In the genomic region with DNA sequence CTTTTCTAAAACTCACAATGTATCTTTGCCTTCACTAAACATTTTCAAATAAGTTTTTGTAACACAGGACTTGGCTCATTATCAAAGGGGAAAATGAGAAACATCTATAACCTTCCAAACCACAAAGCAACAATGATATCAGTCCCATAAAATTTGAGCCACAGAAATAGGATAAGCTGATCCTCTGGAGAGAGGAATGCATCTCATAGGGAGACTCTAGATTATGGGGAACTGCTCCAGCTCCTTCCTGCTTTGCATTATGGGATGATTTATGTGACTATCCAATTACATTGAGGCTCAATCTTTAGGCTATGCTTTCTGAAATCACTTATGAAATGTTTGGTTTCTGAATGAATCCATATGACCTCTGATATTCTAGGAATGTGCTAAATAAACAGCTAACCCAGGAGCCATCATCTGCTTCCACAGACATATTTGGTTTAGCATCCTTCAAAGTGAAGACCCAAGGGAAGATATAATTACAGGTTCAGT, we compare ENCODE assay signal across 15 cellular contexts.
A peak's percentile ranks its signal among the peaks of the same experiment; 100 is the strongest.
DNase-seq lines count a peak whose midpoint lies in the region; ATAC-seq and TF ChIP-seq lines count a peak whose summit lies in the region.
"Had no signal": no experiment of that assay in that cellular context is flagged by ENCODE, and none has a peak within 500 bp of the region (broad histone marks: within the 10 kb centered on the region; RNA-seq: fewer than 3 reads in every experiment).

No MANE protein-coding gene starts in this region.

- no TSS peak for BruUV-seq in mammary epithelial cell (replicated peaks; lab: Mats Ljungman, UMichigan)

- no peak overlapping the region for H3K4me2 ChIP-seq in mammary epithelial cell (ENCODE audit: insufficient read depth, low read depth, low read length)
- H3K4me2 ChIP-seq: KMS-11 had no signal

- no peaks in the 10 kb centered on the region for H4K20me1 ChIP-seq in mammary epithelial cell (ENCODE audit: insufficient read depth, low read length)

- peak; percentile 48 for DNase-seq in AG20443 (ENCODE audit: low spot score)
- peak; percentile 20 for DNase-seq in LoVo (ENCODE audit: low spot score)
- peak; percentile 43 for DNase-seq in mammary epithelial cell
- no peak for DNase-seq in mesothelial cell of epicardium (ENCODE audit: low spot score in 2 of 2, unreplicated experiment in 2 of 2)
- no peak for DNase-seq in NOMO-1 treated with dmso at 0.1 percent for 144 hours (lab: John Stamatoyannopoulos, UW; ENCODE audit: unreplicated experiment)
- no peak for DNase-seq in cortex of kidney (lab: John Stamatoyannopoulos, UW)
- no peak for DNase-seq in GM10248 (ENCODE audit: extremely low spot score)
- DNase-seq: adrenal gland; CD8-positive, alpha-beta T cell; H9 had no signal

- POLR2A ChIA-PET in GM10248 (lab: Yijun Ruan, JAX), result no interaction called here

- H3K79me2 ChIP-seq in mammary epithelial cell (ENCODE audit: insufficient read depth, low read length), result no peaks in the 10 kb centered on the region

- intact Hi-C loops in mammary epithelial cell (cut with micrococcal nuclease), result no loop called here

- CTCF ChIA-PET in mammary epithelial cell (lab: Charles Lee; ENCODE audit: low non-redundant PET), result no interaction called here
- CTCF ChIA-PET in GM10248 (lab: Yijun Ruan, JAX), result interaction anchor here (0.8 kb wide), 1 partner anchor 11 kb away, joined by 3 read pairs; no protein-coding TSS in a partner anchor

- peak overlapping the region; percentile 12 for H2AFZ ChIP-seq in mammary epithelial cell (ENCODE audit: low read depth, low read length)

- H3K4me3 Mint-ChIP-seq in mesothelial cell of epicardium, result no peak overlapping the region
- H3K4me3 Mint-ChIP-seq: CD8-positive, alpha-beta T cell; H9; neural crest cell; stimulated activated effector memory CD8-positive, alpha-beta T cell treated with anti-CD3 and anti-CD28 coated beads, Interleukin-12 subunit alpha, Interleukin-12 subunit beta, amount 100 ng/mL, for 72 hours had no signal

- peak overlapping the region; percentile 78 for H3K27ac Mint-ChIP-seq in mesothelial cell of epicardium
- H3K27ac Mint-ChIP-seq: H9; stimulated activated effector memory CD8-positive, alpha-beta T cell treated with anti-CD3 and anti-CD28 coated beads, Interleukin-12 subunit alpha, Interleukin-12 subunit beta, amount 100 ng/mL, for 72 hours had no signal

- no peak overlapping the region for H3K9ac ChIP-seq in mammary epithelial cell (ENCODE audit: insufficient read depth, low read length)
- H3K9ac ChIP-seq: KMS-11 had no signal

- H3K9me3 Mint-ChIP-seq in mesothelial cell of epicardium, result no peaks in the 10 kb centered on the region
- H3K9me3 Mint-ChIP-seq: CD8-positive, alpha-beta T cell; H9; neural crest cell; stimulated activated effector memory CD8-positive, alpha-beta T cell treated with anti-CD3 and anti-CD28 coated beads, Interleukin-12 subunit alpha, Interleukin-12 subunit beta, amount 100 ng/mL, for 72 hours had no signal

- H3K36me3 Mint-ChIP-seq in mesothelial cell of epicardium, result peaks cover 2% of the 10 kb centered on the region
- H3K36me3 Mint-ChIP-seq: stimulated activated effector memory CD8-positive, alpha-beta T cell treated with anti-CD3 and anti-CD28 coated beads, Interleukin-12 subunit alpha, Interleukin-12 subunit beta, amount 100 ng/mL, for 72 hours had no signal

- H3K4me3 ChIP-seq in mammary epithelial cell (replicated peaks in 1 of 3; ENCODE audit: insufficient read depth in 1 of 3, low read depth in 2 of 3, low read length in 3 of 3), result no peak overlapping the region
- H3K4me3 ChIP-seq: adrenal gland, GM12878 had no signal

- TF ChIP-seq CTCF in mammary epithelial cell (conservative IDR thresholded peaks at IDR 0.05 in 1 of 2, IDR thresholded peaks at IDR 0.05 in 1 of 2; ENCODE audit: extremely low read depth in 1 of 2, insufficient read depth in 1 of 2, low read depth in 1 of 2, low read length in 2 of 2), result no peak
- no peak for TF ChIP-seq CTCF in mesothelial cell of epicardium (IDR thresholded peaks at IDR 0.05; ENCODE audit: unreplicated experiment)
- no peak for TF ChIP-seq CTCF in GM10248 (IDR thresholded peaks at IDR 0.05; ENCODE audit: control extremely low read depth, extremely low read depth, low read depth, missing control alignments)

- no peak overlapping the region for H3K27ac ChIP-seq in mammary epithelial cell (ENCODE audit: insufficient read depth, low read depth, low read length)
- H3K27ac ChIP-seq: adrenal gland, KMS-11 had no signal

- peaks cover 39% of the 10 kb centered on the region for H3K4me1 ChIP-seq in mammary epithelial cell (ENCODE audit: insufficient read depth, low read length)

- in situ Hi-C loops in mammary epithelial cell (cut with MboI; ENCODE audit: low sequenced_read_pairs in 2 of 2), result no loop called here

- dilution Hi-C loops in mammary epithelial cell (cut with HindIII; ENCODE audit: low sequenced_read_pairs), result no loop called here

- peaks cover 60% of the 10 kb centered on the region for H3K4me1 Mint-ChIP-seq in mesothelial cell of epicardium

- H3K9me3 ChIP-seq in mammary epithelial cell (replicated peaks; ENCODE audit: insufficient read depth, low read length), result no peaks in the 10 kb centered on the region
- H3K9me3 ChIP-seq: adrenal gland had no signal

- H3K27me3 Mint-ChIP-seq in mesothelial cell of epicardium (ENCODE audit: low read depth), result no peaks in the 10 kb centered on the region

- no peak for ATAC-seq in HG03354 (IDR thresholded peaks at IDR 0.05; ENCODE audit: poor library complexity, severe bottlenecking, unreplicated experiment)
- ATAC-seq: CD8-positive, alpha-beta T cell; GM12878; stimulated activated effector memory CD8-positive, alpha-beta T cell treated with anti-CD3 and anti-CD28 coated beads, Interleukin-12 subunit alpha, Interleukin-12 subunit beta, amount 100 ng/mL, for 72 hours had no signal

- no peaks in the 10 kb centered on the region for H3K27me3 ChIP-seq in mammary epithelial cell (ENCODE audit: insufficient read depth, low read length)
- H3K27me3 ChIP-seq: adrenal gland had no signal

- no peaks in the 10 kb centered on the region for H3K36me3 ChIP-seq in mammary epithelial cell (ENCODE audit: insufficient read depth, low read length)
- H3K36me3 ChIP-seq: adrenal gland had no signal

Comparison
In these comparisons a context has a peak if more than half of its experiments do, and no peak if none do; other contexts are left out.
1. DNase-seq: peak in AG20443 (single experiment), LoVo (single experiment) and mammary epithelial cell (single experiment); none in mesothelial cell of epicardium (0 of 2), NOMO-1 treated with dmso at 0.1 percent for 144 hours (single experiment), cortex of kidney (single experiment) and GM10248 (single experiment).